In the genomic region with DNA sequence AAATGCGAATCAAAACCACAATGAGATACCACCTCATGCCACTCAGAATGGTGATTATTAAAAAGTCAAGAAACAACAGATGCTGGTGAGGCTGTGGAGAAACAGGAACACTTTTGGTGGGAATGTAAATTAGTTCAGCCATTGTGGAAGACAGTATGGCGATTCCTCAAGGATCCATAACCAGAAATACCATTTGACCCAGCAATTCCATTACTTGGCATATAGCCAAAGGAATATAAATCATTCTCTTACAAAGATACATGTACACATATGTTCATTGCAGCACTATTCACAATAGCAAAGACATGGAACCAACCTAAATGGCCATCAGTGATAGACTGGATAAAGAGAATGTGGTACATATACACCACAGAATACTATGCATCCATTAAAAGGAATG, we compare ENCODE assay signal across 7 cellular contexts. TPM values are rescaled to one million over a fixed set of nuclear protein-coding genes. Genes with fewer than 3 reads are reported as not detected.
"Had no signal": no experiment of that assay in that cellular context is flagged by ENCODE, and none has a peak within 500 bp of the region (broad histone marks: within the 10 kb centered on the region; RNA-seq: fewer than 3 reads in every experiment).

No MANE protein-coding gene starts in this region.

RNA-seq across cellular contexts. Expression of gene TMEM178A, which starts 9.5 kb away (rescaled TPM):
- total RNA-seq: activated B cell treated with CpG ODN at 0.5 μM for 24 hours; activated CD4-positive, alpha-beta T cell treated with anti-CD3 and anti-CD28 coated beads, Interleukin-2, amount 10 ng/mL, durations not matched to agents 24 days and 14 days; activated CD8-positive, alpha-beta memory T cell treated with anti-CD3 and anti-CD28 coated beads for 36 hours; activated CD8-positive, alpha-beta memory T cell treated with anti-CD3 and anti-CD28 coated beads, Interleukin-2, amount 10 ng/mL, durations not matched to agents 7 days and 5 days; activated CD8-positive, alpha-beta T cell treated with anti-CD3 and anti-CD28 coated beads, Interleukin-2, amount 10 ng/mL, durations not matched to agents 7 days and 5 days; T-helper 1 cell treated with Interleukin-12 subunit alpha and Interleukin-12 subunit beta and Interleukin-4 antibody, amounts not matched to agents 30 ng/mL and 1 ng/mL, for 36 hours; T-helper 2 cell treated with Interferon-gamma antibody and Interleukin-4, amounts not matched to agents 100 ng/mL and 5 ng/mL, for 36 hours had no signal
